ENCODE assay signal across 9 cellular contexts in the genomic region with DNA sequence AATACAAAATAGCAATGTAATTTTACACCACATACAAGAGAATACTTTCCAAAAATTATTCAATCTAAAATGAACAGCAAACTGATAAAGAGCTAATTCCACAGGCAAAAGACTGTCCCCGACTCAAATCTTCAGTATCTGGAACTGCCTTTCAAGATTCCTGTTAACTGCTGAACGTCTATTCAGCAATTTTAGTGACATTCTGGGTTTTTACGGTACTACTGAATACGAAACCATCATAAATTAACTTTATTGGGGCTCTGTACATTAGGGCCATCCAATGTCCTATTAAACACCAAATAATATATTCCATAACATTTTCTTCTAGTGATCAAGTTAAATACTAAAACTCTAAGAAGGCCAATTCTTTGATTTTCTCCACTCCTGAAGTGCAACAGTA. TPM values are rescaled to one million over a fixed set of nuclear protein-coding genes. Genes with fewer than 3 reads are reported as not detected.
A peak's percentile ranks its signal among the peaks of the same experiment; 100 is the strongest.
DNase-seq lines count a peak whose midpoint lies in the region; ATAC-seq and TF ChIP-seq lines count a peak whose summit lies in the region.
"Had no signal": no experiment of that assay in that cellular context is flagged by ENCODE, and none has a peak within 500 bp of the region (broad histone marks: within the 10 kb centered on the region; RNA-seq: fewer than 3 reads in every experiment).

No MANE protein-coding gene starts in this region.

- peaks cover 86% of the 10 kb centered on the region for H4K20me1 ChIP-seq in BLaER1

- no peak overlapping the region for H3K27ac ChIP-seq in BLaER1

- H3K9me3 ChIP-seq in BLaER1 (no peaks in the 10 kb centered on the region), MG63 (no peaks in the 10 kb centered on the region)
- H3K9me3 ChIP-seq: prostate gland had no signal

- H3K36me3 ChIP-seq in BLaER1: peaks cover under 1% of the 10 kb centered on the region
- no peaks in the 10 kb centered on the region for H3K36me3 ChIP-seq in MG63
- H3K36me3 ChIP-seq: prostate gland had no signal

- H3K27me3 ChIP-seq in BLaER1 (no peaks in the 10 kb centered on the region), MG63 (no peaks in the 10 kb centered on the region)

- no peaks in the 10 kb centered on the region for H3K27me3 Mint-ChIP-seq in dendritic cell treated with granulocyte-macrophage colony-stimulating factor and Interleukin-4, amounts not matched to agents 40 ng/mL and 50 ng/mL, for 4 days
- peaks cover 12% of the 10 kb centered on the region for H3K27me3 Mint-ChIP-seq in nephron progenitor cell (ENCODE audit: low read depth, poor library complexity)

- intact Hi-C loops in dendritic cell treated with granulocyte-macrophage colony-stimulating factor and Interleukin-4, amounts not matched to agents 40 ng/mL and 50 ng/mL, for 4 days (cut with micrococcal nuclease): loop anchor here (10.0 kb wide), 1 partner anchor 125 kb away; no protein-coding TSS in a partner anchor

- no peak for TF ChIP-seq CTCF in nephron progenitor cell (IDR thresholded peaks at IDR 0.05)

- H3K4me1 ChIP-seq in BLaER1: peaks cover 24% of the 10 kb centered on the region

- DNase-seq in MG63 (no peak), nephron progenitor cell (no peak), NCI-H2227 treated with DMSO at 0.1 percent for 48 hours (lab: John Stamatoyannopoulos, UW) (no peak), SK-N-DZ (ENCODE audit: low spot score) (no peak), germinal center (ENCODE audit: low spot score) (no peak)

- no peak overlapping the region for H3K4me3 ChIP-seq in BLaER1
- H3K4me3 ChIP-seq in MG63: peak overlapping the region; percentile 88

- H3K4me1 Mint-ChIP-seq in dendritic cell treated with granulocyte-macrophage colony-stimulating factor and Interleukin-4, amounts not matched to agents 40 ng/mL and 50 ng/mL, for 4 days (ENCODE audit: low read depth): peaks cover 13% of the 10 kb centered on the region
- peaks cover 14% of the 10 kb centered on the region for H3K4me1 Mint-ChIP-seq in nephron progenitor cell

- peak overlapping the region; percentile 94; the same call in 1 of the 2 replicates for H3K9ac ChIP-seq in BLaER1

- peak overlapping the region; percentile 93 for H3K4me2 ChIP-seq in BLaER1

- peaks cover 41% of the 10 kb centered on the region for H3K36me3 Mint-ChIP-seq in dendritic cell treated with granulocyte-macrophage colony-stimulating factor and Interleukin-4, amounts not matched to agents 40 ng/mL and 50 ng/mL, for 4 days (ENCODE audit: low read depth)
- H3K36me3 Mint-ChIP-seq in nephron progenitor cell (ENCODE audit: low read depth): peaks cover 4% of the 10 kb centered on the region

- H3K4me3 Mint-ChIP-seq in dendritic cell treated with granulocyte-macrophage colony-stimulating factor and Interleukin-4, amounts not matched to agents 40 ng/mL and 50 ng/mL, for 4 days: no peak overlapping the region
- H3K4me3 Mint-ChIP-seq in nephron progenitor cell: peak overlapping the region; percentile 99

- no peak for ATAC-seq in HG02973 (IDR thresholded peaks at IDR 0.05; ENCODE audit: unreplicated experiment)

- H3K27ac Mint-ChIP-seq in dendritic cell treated with granulocyte-macrophage colony-stimulating factor and Interleukin-4, amounts not matched to agents 40 ng/mL and 50 ng/mL, for 4 days: peak overlapping the region; percentile 95
- H3K27ac Mint-ChIP-seq in nephron progenitor cell: no peak overlapping the region

- H3K9me3 Mint-ChIP-seq in dendritic cell treated with granulocyte-macrophage colony-stimulating factor and Interleukin-4, amounts not matched to agents 40 ng/mL and 50 ng/mL, for 4 days: no peaks in the 10 kb centered on the region
- no peaks in the 10 kb centered on the region for H3K9me3 Mint-ChIP-seq in nephron progenitor cell

RNA-seq across cellular contexts. Expression of gene FBXL20, which starts 1.6 kb away (rescaled TPM):
- total RNA-seq in MG63 (2014; rRNA removed; shearing (Covaris generic); ENCODE audit: low replicate concordance): 12.3 and 31.8 TPM in 2 replicates
- 10.2 and 16.9 TPM in 2 replicates for polyA plus RNA-seq in SK-N-DZ (2014; cell fraction: cytosol; rRNA removed)
- 12.6 and 13.0 TPM in 2 replicates for polyA plus RNA-seq in SK-N-DZ (2014; cell fraction: nucleus; rRNA removed)

RNA-seq across cellular contexts. Expression of gene MED1, which starts 51.3 kb away (rescaled TPM):
- total RNA-seq in MG63 (2014; rRNA removed; shearing (Covaris generic); ENCODE audit: low replicate concordance): 19.0 and 23.3 TPM in 2 replicates
- polyA plus RNA-seq in SK-N-DZ (2014; cell fraction: cytosol; rRNA removed): 16.0 and 21.8 TPM in 2 replicates
- 12.0 and 18.4 TPM in 2 replicates for polyA plus RNA-seq in SK-N-DZ (2014; cell fraction: nucleus; rRNA removed)
